In the genomic region with DNA sequence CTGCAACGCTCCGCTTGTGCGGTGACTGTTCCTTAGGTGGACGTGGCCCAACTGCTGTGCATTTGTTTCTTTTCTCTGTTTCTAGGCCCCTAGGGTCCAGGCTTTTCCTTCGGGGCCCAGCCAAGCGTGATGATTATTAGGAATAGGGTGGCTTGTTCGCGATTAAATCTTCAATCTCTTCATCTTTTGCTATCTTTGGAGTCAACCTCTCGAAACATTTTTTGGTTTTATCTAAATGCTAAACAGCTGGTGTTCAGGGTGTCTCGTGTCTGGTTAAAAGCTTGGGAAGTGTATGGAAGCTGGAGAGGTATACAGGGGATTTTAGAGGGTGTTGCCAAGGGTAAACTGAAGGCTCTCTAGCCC, we compare ENCODE assay signal across 9 cellular contexts. TPM values are rescaled to one million over a fixed set of nuclear protein-coding genes. Genes with fewer than 3 reads are reported as not detected.
DNase-seq lines count a peak whose midpoint lies in the region; ATAC-seq and TF ChIP-seq lines count a peak whose summit lies in the region.
"Had no signal": no experiment of that assay in that cellular context is flagged by ENCODE, and none has a peak within 500 bp of the region (broad histone marks: within the 10 kb centered on the region; RNA-seq: fewer than 3 reads in every experiment).

No MANE protein-coding gene starts in this region.

- peak overlapping the region; percentile 51 for H3K4me3 ChIP-seq in epithelial cell of esophagus (ENCODE audit: low read length)

- H3K36me3 Mint-ChIP-seq in progenitor cell of endocrine pancreas (ENCODE audit: insufficient read depth): no peaks in the 10 kb centered on the region

- TF ChIP-seq CTCF in epithelial cell of esophagus (IDR thresholded peaks at IDR 0.05; ENCODE audit: insufficient read depth, low read depth, low read length, missing control alignments) (no peak), progenitor cell of endocrine pancreas (IDR thresholded peaks at IDR 0.05; ENCODE audit: unreplicated experiment) (no peak)

- H3K27ac Mint-ChIP-seq in progenitor cell of endocrine pancreas: no peak overlapping the region

- H3K9me3 Mint-ChIP-seq in progenitor cell of endocrine pancreas (ENCODE audit: low read depth): no peaks in the 10 kb centered on the region

- peaks cover 9% of the 10 kb centered on the region for H3K4me1 Mint-ChIP-seq in progenitor cell of endocrine pancreas (ENCODE audit: low read depth)

- peak overlapping the region; percentile 81 for H3K4me3 Mint-ChIP-seq in progenitor cell of endocrine pancreas (ENCODE audit: low read depth)

- ATAC-seq in HG02678 (IDR thresholded peaks at IDR 0.05; ENCODE audit: unreplicated experiment): no peak

- peaks cover 57% of the 10 kb centered on the region for H3K27me3 Mint-ChIP-seq in progenitor cell of endocrine pancreas

- peak; percentile 2 for DNase-seq in NCI-H1092 treated with DMSO at 0.1 percent for 48 hours (lab: John Stamatoyannopoulos, UW)
- DNase-seq in NCI-H1092 (lab: John Stamatoyannopoulos, UW): no peak
- peak; percentile 13 to 47 for DNase-seq in NCI-H524 (lab: John Stamatoyannopoulos, UW)
- no peak for DNase-seq in epithelial cell of esophagus (ENCODE audit: low read depth)
- no peak for DNase-seq in progenitor cell of endocrine pancreas (ENCODE audit: low spot score, unreplicated experiment)
- no peak for DNase-seq in T1000 (lab: John Stamatoyannopoulos, UW)
- no peak for DNase-seq in hepatic stellate cell (ENCODE audit: low spot score)
- DNase-seq: NCI-H1417 treated with DMSO at 0.1 percent for 48 hours had no signal

RNA-seq across cellular contexts. Expression of gene PLD5, which starts 0.8 kb away (rescaled TPM):
- total RNA-seq in progenitor cell of endocrine pancreas: 1.0 and 3.0 TPM in 2 replicates

Comparison
In these comparisons a context has a peak if more than half of its experiments do, and no peak if none do; other contexts are left out.
1. DNase-seq: peak in NCI-H1092 treated with DMSO at 0.1 percent for 48 hours (single experiment) and NCI-H524 (2 of 2); none in NCI-H1092 (single experiment), epithelial cell of esophagus (single experiment), progenitor cell of endocrine pancreas (single experiment), T1000 (single experiment) and hepatic stellate cell (single experiment).